ENCODE assay signal across 8 cellular contexts in the genomic region with DNA sequence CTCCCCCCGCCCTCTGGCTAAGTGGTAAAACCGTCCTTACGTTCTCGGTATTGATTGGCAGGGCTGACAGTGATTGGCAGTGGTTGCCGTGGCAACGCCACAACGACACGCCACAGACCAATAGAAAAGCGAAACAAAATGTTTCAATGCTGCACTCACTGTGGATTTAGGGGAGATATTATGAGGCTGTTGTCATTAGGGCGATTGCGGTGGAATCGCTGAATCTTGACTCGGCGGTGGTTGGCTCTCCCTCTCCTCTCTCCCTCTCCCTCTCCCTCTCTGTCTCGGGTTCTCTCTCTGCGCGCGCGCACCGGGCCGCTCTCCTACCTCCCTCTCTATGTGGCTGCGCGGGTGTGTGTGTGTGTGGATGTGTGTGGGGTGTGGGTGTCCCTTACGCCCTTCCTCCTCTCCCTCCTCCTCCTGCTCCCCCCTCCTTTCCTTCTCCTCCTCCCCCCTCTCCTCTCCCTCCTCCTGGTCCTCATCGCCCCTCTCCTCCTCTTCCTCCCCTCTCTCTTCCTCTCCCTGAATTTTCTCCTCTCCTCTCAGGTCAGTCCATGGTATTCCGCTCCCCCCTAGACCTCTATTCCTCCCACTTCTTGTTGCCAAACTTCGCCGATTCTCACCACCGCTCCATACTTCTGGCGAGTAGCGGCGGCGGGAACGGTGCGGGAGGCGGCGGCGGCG. TPM values are rescaled to one million over a fixed set of nuclear protein-coding genes. Genes with fewer than 3 reads are reported as not detected.
DNase-seq lines count a peak whose midpoint lies in the region; ATAC-seq lines count a peak whose summit lies in the region.

A gene (plus strand): TSS at position 152 of the 684 bp plus-strand sequence. CDS start 403 bp downstream, at position 555.

- no peaks in the 10 kb centered on the region for H3K9me3 Mint-ChIP-seq in activated naive CD8-positive, alpha-beta T cell treated with anti-CD3 and anti-CD28 coated beads, Interleukin-2, amount 50 U/mL, for 24 hours

- peak within 1 kb of the TSS; percentile 52 for H3K27ac Mint-ChIP-seq in activated naive CD8-positive, alpha-beta T cell treated with anti-CD3 and anti-CD28 coated beads, Interleukin-2, amount 50 U/mL, for 24 hours

- DNase-seq in G401 (ENCODE audit: low spot score) (peak; percentile 36), NCI-H2171 (lab: John Stamatoyannopoulos, UW) (peak; percentile 60), left colon (peak in 1 of 2 donors; percentile 50), NK-92 (lab: John Stamatoyannopoulos, UW; ENCODE audit: unreplicated experiment) (no peak), AG20443 (ENCODE audit: low spot score) (no peak)
- peak; percentile 49 for DNase-seq in activated naive CD8-positive, alpha-beta T cell treated with anti-CD3 and anti-CD28 coated beads, Interleukin-2, amount 50 U/mL, for 24 hours
- DNase-seq in stimulated activated naive CD4-positive, alpha-beta T cell treated with Interleukin-2 at 50 U/mL for 16 hours (lab: John Stamatoyannopoulos, UW) = peak; percentile 11

- in situ Hi-C loops in G401 (cut with HindIII; ENCODE audit: low sequenced_read_pairs) = no loop called here

- peaks cover 81% of the 10 kb centered on the region for H3K27me3 Mint-ChIP-seq in activated naive CD8-positive, alpha-beta T cell treated with anti-CD3 and anti-CD28 coated beads, Interleukin-2, amount 50 U/mL, for 24 hours

- H3K36me3 Mint-ChIP-seq in activated naive CD8-positive, alpha-beta T cell treated with anti-CD3 and anti-CD28 coated beads, Interleukin-2, amount 50 U/mL, for 24 hours (ENCODE audit: low read depth) = no peaks in the 10 kb centered on the region

- peak within 1 kb of the TSS; percentile 82 for H3K4me3 Mint-ChIP-seq in activated naive CD8-positive, alpha-beta T cell treated with anti-CD3 and anti-CD28 coated beads, Interleukin-2, amount 50 U/mL, for 24 hours

- H3K4me1 Mint-ChIP-seq in activated naive CD8-positive, alpha-beta T cell treated with anti-CD3 and anti-CD28 coated beads, Interleukin-2, amount 50 U/mL, for 24 hours = peaks cover 40% of the 10 kb centered on the region

- ATAC-seq in GM21423 (IDR thresholded peaks at IDR 0.05; ENCODE audit: unreplicated experiment) (peak; percentile 48), left colon (peak; percentile 65)
- peak; percentile 59 for ATAC-seq in activated naive CD8-positive, alpha-beta T cell treated with anti-CD3 and anti-CD28 coated beads, Interleukin-2, amount 50 U/mL, for 24 hours

- intact Hi-C loops in left colon (cut with DNase I, micrococcal nuclease) = no loop called here

RNA-seq across cellular contexts. Expression of the gene that starts here (rescaled TPM):
- not detected in 2 replicates for total RNA-seq in G401 (2014; rRNA removed; shearing (Covaris generic))
- total RNA-seq in left colon = not detected

Comparison
In these comparisons a context has a peak if more than half of its experiments do, and no peak if none do; other contexts are left out.
1. Peak in DNase-seq in G401; RNA of the gene not detected or under 1 TPM.
2. Peak in ATAC-seq in left colon; RNA of the gene not detected or under 1 TPM.
3. DNase-seq: peak in NCI-H2171 (single experiment), activated naive CD8-positive, alpha-beta T cell treated with anti-CD3 and anti-CD28 coated beads, Interleukin-2, amount 50 U/mL, for 24 hours (single experiment) and stimulated activated naive CD4-positive, alpha-beta T cell treated with Interleukin-2 at 50 U/mL for 16 hours (single experiment); none in NK-92 (single experiment) and AG20443 (single experiment).
4. Peak in every context shown above with its lines, with median percentiles within 50 percentile points of each other: ATAC-seq.